ENCODE assay signal across 12 cellular contexts in genomic region chr5:81007637-81008027, GRCh38. TPM values are rescaled to one million over a fixed set of nuclear protein-coding genes. Genes with fewer than 3 reads are reported as not detected.
DNase-seq lines count a peak whose midpoint lies in the region; ATAC-seq and TF ChIP-seq lines count a peak whose summit lies in the region.
"Had no signal": no experiment of that assay in that cellular context is flagged by ENCODE, and none has a peak within 500 bp of the region (broad histone marks: within the 10 kb centered on the region; RNA-seq: fewer than 3 reads in every experiment).

No MANE protein-coding gene starts in this region.

- no peak for TF ChIP-seq CTCF in transverse colon (IDR thresholded peaks at IDR 0.05)

- no peaks in the 10 kb centered on the region for H3K27me3 ChIP-seq in transverse colon

- 77 to 90% methylated on average over 2 to 5 of the region's 5 CpGs for WGBS in transverse colon (ENCODE audit: low coverage in 1 of 2), 2 donors

- intact Hi-C loops in transverse colon (cut with DNase I; ENCODE audit: low total_unique reads): no loop called here

- in situ Hi-C loops in transverse colon (cut with MboI; ENCODE audit: low pct_ligation_motif_present in 1 of 4, low pct_unique_long_range_greater_than_20kb in 1 of 4, low sequenced_read_pairs in 3 of 4): no loop called here

- no peak overlapping the region for H3K4me3 ChIP-seq in transverse colon

- H3K4me1 Mint-ChIP-seq in T-helper 17 cell: peaks cover 51% of the 10 kb centered on the region
- H3K4me1 Mint-ChIP-seq in activated naive CD8-positive, alpha-beta T cell treated with anti-CD3 and anti-CD28 coated beads, Interleukin-2, amount 50 U/mL, for 24 hours: peaks cover 79% of the 10 kb centered on the region

- no peaks in the 10 kb centered on the region for H3K9me3 Mint-ChIP-seq in activated naive CD8-positive, alpha-beta T cell treated with anti-CD3 and anti-CD28 coated beads, Interleukin-2, amount 50 U/mL, for 24 hours

- TF ChIP-seq EP300 in transverse colon (IDR thresholded peaks at IDR 0.05; ENCODE audit: low read depth): no peak

- H3K27ac ChIP-seq in transverse colon: peak overlapping the region in 3 of 4 donors; percentile 6 to 28 (median 22)

- H3K4me1 ChIP-seq in transverse colon: no peaks in the 10 kb centered on the region

- H3K4me3 Mint-ChIP-seq in T-helper 17 cell: peak overlapping the region; percentile 90
- peak overlapping the region; percentile 84 for H3K4me3 Mint-ChIP-seq in activated naive CD8-positive, alpha-beta T cell treated with anti-CD3 and anti-CD28 coated beads, Interleukin-2, amount 50 U/mL, for 24 hours

- no peaks in the 10 kb centered on the region for H3K36me3 Mint-ChIP-seq in T-helper 17 cell (ENCODE audit: low read depth)
- H3K36me3 Mint-ChIP-seq in activated naive CD8-positive, alpha-beta T cell treated with anti-CD3 and anti-CD28 coated beads, Interleukin-2, amount 50 U/mL, for 24 hours (ENCODE audit: low read depth): peaks cover 17% of the 10 kb centered on the region

- H3K9me3 ChIP-seq in T-helper 17 cell (ENCODE audit: control insufficient read depth, low read length, poor library complexity, severe bottlenecking) (no peaks in the 10 kb centered on the region), transverse colon (no peaks in the 10 kb centered on the region)

- no peaks in the 10 kb centered on the region for H3K36me3 ChIP-seq in transverse colon

- peak; percentile 55 for DNase-seq in stimulated activated CD4-positive, alpha-beta T cell treated with anti-CD3 and anti-CD28 coated beads, Interleukin-1b, Interleukin-23, amount 100 ng/mL, for 48 hours
- DNase-seq in stimulated activated CD4-positive, alpha-beta T cell treated with anti-CD3 and anti-CD28 coated beads, Interleukin-2, amount 100 ng/mL, for 24 hours: no peak
- DNase-seq in T-helper 17 cell: no peak
- DNase-seq in activated naive CD8-positive, alpha-beta T cell treated with anti-CD3 and anti-CD28 coated beads, Interleukin-2, amount 50 U/mL, for 24 hours: no peak
- DNase-seq in transverse colon: no peak
- DNase-seq in cerebellar nuclear complex (lab: John Stamatoyannopoulos, UW): no peak
- no peak for DNase-seq in DMS 273 (lab: John Stamatoyannopoulos, UW; ENCODE audit: unreplicated experiment)
- DNase-seq: activated gamma-delta T cell, C1 segment of cervical spinal cord, kidney, NCI-H2029 had no signal

- TF ChIP-seq POLR2A in transverse colon (IDR thresholded peaks at IDR 0.05): no peak

- peak overlapping the region; percentile 98 for H3K27ac Mint-ChIP-seq in T-helper 17 cell
- peak overlapping the region; percentile 97 for H3K27ac Mint-ChIP-seq in activated naive CD8-positive, alpha-beta T cell treated with anti-CD3 and anti-CD28 coated beads, Interleukin-2, amount 50 U/mL, for 24 hours

- ATAC-seq in T-helper 17 cell (peak; percentile 41), GM19023 (IDR thresholded peaks at IDR 0.05; ENCODE audit: unreplicated experiment) (no peak)
- peak; percentile 50 for ATAC-seq in activated naive CD8-positive, alpha-beta T cell treated with anti-CD3 and anti-CD28 coated beads, Interleukin-2, amount 50 U/mL, for 24 hours

- H3K27me3 Mint-ChIP-seq in T-helper 17 cell: no peaks in the 10 kb centered on the region
- no peaks in the 10 kb centered on the region for H3K27me3 Mint-ChIP-seq in activated naive CD8-positive, alpha-beta T cell treated with anti-CD3 and anti-CD28 coated beads, Interleukin-2, amount 50 U/mL, for 24 hours

RNA-seq across cellular contexts. Expression of gene RASGRF2, which starts 47.5 kb away (rescaled TPM):
- total RNA-seq in T-helper 17 cell (10 to 100 TPM; 21.3 to 32.3 TPM), transverse colon (1 to 10 TPM; 2.0 to 3.6 (median 2.8) TPM)

Comparison
In these comparisons a context has a peak if more than half of its experiments do, and no peak if none do; other contexts are left out.
1. RNA of gene RASGRF2, which starts 47.5 kb away (total RNA-seq): 21.3 to 32.3 TPM in T-helper 17 cell; 2.0 to 3.6 TPM in transverse colon; every median in the first group is over 4 times any median in the second.